In genomic region chr5:150589791-150590601, GRCh38 we compare ENCODE assay signal across 10 cellular contexts. TPM values are rescaled to one million over a fixed set of nuclear protein-coding genes. Genes with fewer than 3 reads are reported as not detected.
DNase-seq lines count a peak whose midpoint lies in the region; ATAC-seq and TF ChIP-seq lines count a peak whose summit lies in the region.
"Had no signal": no experiment of that assay in that cellular context is flagged by ENCODE, and none has a peak within 500 bp of the region (broad histone marks: within the 10 kb centered on the region; RNA-seq: fewer than 3 reads in every experiment).

No MANE protein-coding gene starts in this region.

- no peak overlapping the region for H2BK5ac ChIP-seq in mesendoderm (ENCODE audit: low read length)

- no peaks in the 10 kb centered on the region for H3K36me3 ChIP-seq in mesendoderm (ENCODE audit: control insufficient read depth, insufficient read depth, low read length)
- H3K36me3 ChIP-seq: neutrophil had no signal

- no peaks in the 10 kb centered on the region for H3K36me3 Mint-ChIP-seq in activated T-helper 2 cell treated with anti-CD3 and anti-CD28 coated beads, Interferon-gamma antibody, Interleukin-2, Interleukin-4, amounts not matched to agents 10 μg/mL and 5 μg/mL and 100 μg/mL, durations not matched to agents 14 hours and 24 hours and 36 hours (ENCODE audit: low read depth)

- H4K5ac ChIP-seq in mesendoderm (ENCODE audit: low read length): no peak overlapping the region

- no CpG with 5 or more reads among the region's 12 CpGs for WGBS in mesendoderm (ENCODE audit: extremely low coverage, insufficient coverage, low lambda C conversion rate)

- H3K9me3 Mint-ChIP-seq in activated T-helper 2 cell treated with anti-CD3 and anti-CD28 coated beads, Interferon-gamma antibody, Interleukin-2, Interleukin-4, amounts not matched to agents 10 μg/mL and 5 μg/mL and 100 μg/mL, durations not matched to agents 14 hours and 24 hours and 36 hours: no peaks in the 10 kb centered on the region

- H3K56ac ChIP-seq in mesendoderm (ENCODE audit: low read length): peak overlapping the region; percentile 8

- peaks cover 6% of the 10 kb centered on the region for H3K4me1 ChIP-seq in mesendoderm (ENCODE audit: control insufficient read depth, low read depth, low read length)

- H3K23ac ChIP-seq in mesendoderm (ENCODE audit: low read length): peak overlapping the region; percentile 51

- peak overlapping the region; percentile 79 for H3K27ac ChIP-seq in mesendoderm (ENCODE audit: low read depth, low read length)
- H3K27ac ChIP-seq: neutrophil, VCaP had no signal

- no peak overlapping the region for H3K4me3 Mint-ChIP-seq in activated T-helper 2 cell treated with anti-CD3 and anti-CD28 coated beads, Interferon-gamma antibody, Interleukin-2, Interleukin-4, amounts not matched to agents 10 μg/mL and 5 μg/mL and 100 μg/mL, durations not matched to agents 14 hours and 24 hours and 36 hours (ENCODE audit: low read depth)

- no peak overlapping the region for H2AK5ac ChIP-seq in mesendoderm (ENCODE audit: low read length)

- H3K79me1 ChIP-seq in mesendoderm (ENCODE audit: low read length): no peaks in the 10 kb centered on the region

- H3K4me3 ChIP-seq in choroid plexus epithelial cell (ENCODE audit: low read depth, low read length): no peak overlapping the region
- H3K4me3 ChIP-seq in mesendoderm (ENCODE audit: low read length): no peak overlapping the region

- DNase-seq in AG09319 (ENCODE audit: extremely low read depth, low read depth): peak; percentile 14
- peak; percentile 77 for DNase-seq in choroid plexus epithelial cell (ENCODE audit: low read depth)
- DNase-seq in mesendoderm: peak; percentile 80
- DNase-seq in activated T-helper 2 cell treated with anti-CD3 and anti-CD28 coated beads, Interferon-gamma antibody, Interleukin-2, Interleukin-4, amounts not matched to agents 10 μg/mL and 5 μg/mL and 100 μg/mL, durations not matched to agents 14 hours and 24 hours and 36 hours (ENCODE audit: low spot score): no peak
- DNase-seq in NCI-H526 treated with DMSO at 0.1 percent for 48 hours (lab: John Stamatoyannopoulos, UW): no peak
- DNase-seq in germinal center (ENCODE audit: low spot score): no peak

- no peak overlapping the region for H3K9ac ChIP-seq in mesendoderm (ENCODE audit: low read length)

- peak overlapping the region; percentile 49 for H2BK120ac ChIP-seq in mesendoderm (ENCODE audit: low read depth, low read length)

- H2BK15ac ChIP-seq in mesendoderm (replicated peaks; ENCODE audit: low read depth): no peak overlapping the region

- H3K27me3 ChIP-seq in mesendoderm (ENCODE audit: insufficient read depth, low read length, poor library complexity): no peaks in the 10 kb centered on the region
- H3K27me3 ChIP-seq: neutrophil had no signal

- peak overlapping the region; percentile 82 for H4K8ac ChIP-seq in mesendoderm (ENCODE audit: low read depth, low read length)

- intact Hi-C loops in activated T-helper 2 cell treated with anti-CD3 and anti-CD28 coated beads, Interferon-gamma antibody, Interleukin-2, Interleukin-4, amounts not matched to agents 10 μg/mL and 5 μg/mL and 100 μg/mL, durations not matched to agents 14 hours and 24 hours and 36 hours (cut with micrococcal nuclease): no loop called here

- no peaks in the 10 kb centered on the region for H3K4me1 Mint-ChIP-seq in activated T-helper 2 cell treated with anti-CD3 and anti-CD28 coated beads, Interferon-gamma antibody, Interleukin-2, Interleukin-4, amounts not matched to agents 10 μg/mL and 5 μg/mL and 100 μg/mL, durations not matched to agents 14 hours and 24 hours and 36 hours (ENCODE audit: low read depth)

- ATAC-seq in HG02588 (IDR thresholded peaks at IDR 0.05; ENCODE audit: unreplicated experiment) (peak; percentile 72), HG03571 (IDR thresholded peaks at IDR 0.05; ENCODE audit: unreplicated experiment) (no peak)

- H3K79me2 ChIP-seq in mesendoderm (ENCODE audit: control insufficient read depth, insufficient read depth, low read length): no peaks in the 10 kb centered on the region

- peak overlapping the region; percentile 52 for H3K18ac ChIP-seq in mesendoderm (ENCODE audit: low read length)

- no peak overlapping the region for H3K4me2 ChIP-seq in mesendoderm (ENCODE audit: low read length)

- no peak overlapping the region for H3K27ac Mint-ChIP-seq in activated T-helper 2 cell treated with anti-CD3 and anti-CD28 coated beads, Interferon-gamma antibody, Interleukin-2, Interleukin-4, amounts not matched to agents 10 μg/mL and 5 μg/mL and 100 μg/mL, durations not matched to agents 14 hours and 24 hours and 36 hours

- TF ChIP-seq CTCF in AG09319 (IDR thresholded peaks at IDR 0.05; ENCODE audit: low read depth, low read length) (peak; percentile 75), choroid plexus epithelial cell (conservative IDR thresholded peaks at IDR 0.05; ENCODE audit: low read depth, low read length) (peak; percentile 83)

- H3K4ac ChIP-seq in mesendoderm (ENCODE audit: low read depth, low read length): no peak overlapping the region

- no peaks in the 10 kb centered on the region for H3K27me3 Mint-ChIP-seq in activated T-helper 2 cell treated with anti-CD3 and anti-CD28 coated beads, Interferon-gamma antibody, Interleukin-2, Interleukin-4, amounts not matched to agents 10 μg/mL and 5 μg/mL and 100 μg/mL, durations not matched to agents 14 hours and 24 hours and 36 hours (ENCODE audit: low read depth)

RNA-seq across cellular contexts. Expression of gene SYNPO, which starts 50.5 kb away (rescaled TPM):
- 1.7 TPM for polyA plus RNA-seq in mesendoderm (2013, experiment 1 of 2)
- 1.6 TPM for polyA plus RNA-seq in mesendoderm (2013, experiment 2 of 2)
- 0.11 TPM in 1 of 2 replicates, not detected in the other for total RNA-seq in activated T-helper 2 cell treated with anti-CD3 and anti-CD28 coated beads, Interferon-gamma antibody, Interleukin-2, Interleukin-4, amounts not matched to agents 10 μg/mL and 5 μg/mL and 100 μg/mL, durations not matched to agents 14 hours and 24 hours and 36 hours

Comparison
In these comparisons a context has a peak if more than half of its experiments do, and no peak if none do; other contexts are left out.
1. DNase-seq: peak in AG09319 (single experiment), choroid plexus epithelial cell (single experiment) and mesendoderm (single experiment); none in activated T-helper 2 cell treated with anti-CD3 and anti-CD28 coated beads, Interferon-gamma antibody, Interleukin-2, Interleukin-4, amounts not matched to agents 10 μg/mL and 5 μg/mL and 100 μg/mL, durations not matched to agents 14 hours and 24 hours and 36 hours (single experiment), NCI-H526 treated with DMSO at 0.1 percent for 48 hours (single experiment) and germinal center (single experiment).